18 cellular contexts compared by ENCODE assay signal in genomic region chr1:227781314-227781930, GRCh38. TPM values are rescaled to one million over a fixed set of nuclear protein-coding genes. Genes with fewer than 3 reads are reported as not detected.
DNase-seq lines count a peak whose midpoint lies in the region; ATAC-seq and TF ChIP-seq lines count a peak whose summit lies in the region.
"Had no signal": no experiment of that assay in that cellular context is flagged by ENCODE, and none has a peak within 500 bp of the region (broad histone marks: within the 10 kb centered on the region; RNA-seq: fewer than 3 reads in every experiment).

No MANE protein-coding gene starts in this region.

- peaks cover 15% of the 10 kb centered on the region for H3K36me3 ChIP-seq in left ventricle myocardium inferior

- H3K9me3 ChIP-seq in left ventricle myocardium inferior (replicated peaks): no peaks in the 10 kb centered on the region

- peaks cover 10% of the 10 kb centered on the region for H3K27me3 ChIP-seq in left ventricle myocardium inferior (ENCODE audit: low read depth)

- no peak for TF ChIP-seq CTCF in left ventricle myocardium inferior (IDR thresholded peaks at IDR 0.05; ENCODE audit: borderline replicate concordance)
- no peak for TF ChIP-seq CTCF in coronary artery (IDR thresholded peaks at IDR 0.05)
- TF ChIP-seq CTCF in osteocyte (IDR thresholded peaks at IDR 0.05): no peak
- no peak for TF ChIP-seq CTCF in type B pancreatic cell (conservative IDR thresholded peaks at IDR 0.05)

- peaks cover 3% of the 10 kb centered on the region for H3K27me3 Mint-ChIP-seq in osteocyte (ENCODE audit: unreplicated experiment)
- H3K27me3 Mint-ChIP-seq in type B pancreatic cell: peaks cover 4% of the 10 kb centered on the region
- no peaks in the 10 kb centered on the region for H3K27me3 Mint-ChIP-seq in activated naive CD8-positive, alpha-beta T cell treated with anti-CD3 and anti-CD28 coated beads, Interleukin-2, amount 50 U/mL, for 24 hours
- H3K27me3 Mint-ChIP-seq: CD4-positive, CD25-positive, alpha-beta regulatory T cell had no signal

- H3K4me1 Mint-ChIP-seq in osteocyte (ENCODE audit: unreplicated experiment) (peaks cover 6% of the 10 kb centered on the region), type B pancreatic cell (ENCODE audit: unreplicated experiment) (peaks cover 7% of the 10 kb centered on the region)
- H3K4me1 Mint-ChIP-seq in activated naive CD8-positive, alpha-beta T cell treated with anti-CD3 and anti-CD28 coated beads, Interleukin-2, amount 50 U/mL, for 24 hours: peaks cover 8% of the 10 kb centered on the region

- H3K27ac ChIP-seq in left ventricle myocardium inferior (replicated peaks): no peak overlapping the region
- no peak overlapping the region for H3K27ac ChIP-seq in coronary artery

- H3K4me1 ChIP-seq in left ventricle myocardium inferior: peaks cover 5% of the 10 kb centered on the region

- H3K4me3 Mint-ChIP-seq in osteocyte (ENCODE audit: unreplicated experiment) (no peak overlapping the region), type B pancreatic cell (no peak overlapping the region)
- no peak overlapping the region for H3K4me3 Mint-ChIP-seq in activated naive CD8-positive, alpha-beta T cell treated with anti-CD3 and anti-CD28 coated beads, Interleukin-2, amount 50 U/mL, for 24 hours
- H3K4me3 Mint-ChIP-seq: CD4-positive, CD25-positive, alpha-beta regulatory T cell had no signal

- ATAC-seq in GM21717 (IDR thresholded peaks at IDR 0.05; ENCODE audit: unreplicated experiment): no peak
- ATAC-seq in activated naive CD8-positive, alpha-beta T cell treated with anti-CD3 and anti-CD28 coated beads, Interleukin-2, amount 50 U/mL, for 24 hours: no peak

- H3K36me3 Mint-ChIP-seq in osteocyte (ENCODE audit: unreplicated experiment) (peaks cover 17% of the 10 kb centered on the region), type B pancreatic cell (peaks cover 7% of the 10 kb centered on the region)
- H3K36me3 Mint-ChIP-seq in activated naive CD8-positive, alpha-beta T cell treated with anti-CD3 and anti-CD28 coated beads, Interleukin-2, amount 50 U/mL, for 24 hours (ENCODE audit: low read depth): peaks cover 5% of the 10 kb centered on the region

- intact Hi-C loops in cardiac septum (cut with DNase I) (no loop called here), left ventricle myocardium inferior (cut with micrococcal nuclease) (no loop called here)

- DNase-seq in cardiac septum (ENCODE audit: low spot score) (peak; percentile 68), left ventricle myocardium inferior (no peak), coronary artery (ENCODE audit: low spot score) (peak; percentile 67), osteocyte (ENCODE audit: extremely low spot score, unreplicated experiment) (peak; percentile 80), type B pancreatic cell (ENCODE audit: extremely low spot score, unreplicated experiment) (peak; percentile 68), NCI-H1417 (lab: John Stamatoyannopoulos, UW) (no peak)
- DNase-seq in activated naive CD8-positive, alpha-beta T cell treated with anti-CD3 and anti-CD28 coated beads, Interleukin-2, amount 50 U/mL, for 24 hours: no peak
- DNase-seq: ACHN; CD4-positive, CD25-positive, alpha-beta regulatory T cell; GF-D8; GOT3; KG1; NCI-H1092 treated with DMSO at 0.1 percent for 48 hours; NCI-H187; NCI-H69; NK-92 treated with Interleukin-12 subunit alpha and Interleukin-12 subunit beta, amount 100 ng/mL, for 24 hours had no signal

- H3K4me3 ChIP-seq in left ventricle myocardium inferior (no peak overlapping the region), coronary artery (no peak overlapping the region)

- no peak overlapping the region for H3K27ac Mint-ChIP-seq in osteocyte (ENCODE audit: unreplicated experiment)
- H3K27ac Mint-ChIP-seq in type B pancreatic cell: no peak overlapping the region
- no peak overlapping the region for H3K27ac Mint-ChIP-seq in activated naive CD8-positive, alpha-beta T cell treated with anti-CD3 and anti-CD28 coated beads, Interleukin-2, amount 50 U/mL, for 24 hours
- H3K27ac Mint-ChIP-seq: CD4-positive, CD25-positive, alpha-beta regulatory T cell had no signal

- H3K9me3 Mint-ChIP-seq in osteocyte (ENCODE audit: unreplicated experiment) (no peaks in the 10 kb centered on the region), type B pancreatic cell (no peaks in the 10 kb centered on the region)
- no peaks in the 10 kb centered on the region for H3K9me3 Mint-ChIP-seq in activated naive CD8-positive, alpha-beta T cell treated with anti-CD3 and anti-CD28 coated beads, Interleukin-2, amount 50 U/mL, for 24 hours
- H3K9me3 Mint-ChIP-seq: CD4-positive, CD25-positive, alpha-beta regulatory T cell had no signal

RNA-seq across cellular contexts. Expression of gene PRSS38, which starts 34.1 kb away (rescaled TPM):
- total RNA-seq in cardiac septum (not detected), left ventricle myocardium inferior (not detected), osteocyte (not detected in 2 replicates), type B pancreatic cell (ENCODE audit: low replicate concordance) (not detected in 2 replicates)
- total RNA-seq: CD4-positive, CD25-positive, alpha-beta regulatory T cell; MCF 10A had no signal

RNA-seq across cellular contexts. Expression of gene SNAP47, which starts 46.2 kb away (rescaled TPM):
- total RNA-seq in cardiac septum: 44.0 TPM
- 45.9 TPM for total RNA-seq in left ventricle myocardium inferior
- 28.6 and 29.6 TPM in 2 replicates for total RNA-seq in osteocyte
- total RNA-seq in type B pancreatic cell (ENCODE audit: low replicate concordance): 32.4 and 46.2 TPM in 2 replicates

RNA-seq across cellular contexts. Expression of gene JMJD4, which starts 46.3 kb away (rescaled TPM):
- total RNA-seq in cardiac septum (10.7 TPM), left ventricle myocardium inferior (7.0 TPM), osteocyte (18.2 and 20.7 TPM in 2 replicates), type B pancreatic cell (ENCODE audit: low replicate concordance) (23.5 and 25.4 TPM in 2 replicates)

Comparison
In these comparisons a context has a peak if more than half of its experiments do, and no peak if none do; other contexts are left out.
1. DNase-seq: peak in cardiac septum (single experiment), coronary artery (single experiment), osteocyte (single experiment) and type B pancreatic cell (single experiment); none in left ventricle myocardium inferior (single experiment), NCI-H1417 (0 of 3) and activated naive CD8-positive, alpha-beta T cell treated with anti-CD3 and anti-CD28 coated beads, Interleukin-2, amount 50 U/mL, for 24 hours (single experiment).